Comparison of ENCODE assay signal across 17 cellular contexts in the genomic region with DNA sequence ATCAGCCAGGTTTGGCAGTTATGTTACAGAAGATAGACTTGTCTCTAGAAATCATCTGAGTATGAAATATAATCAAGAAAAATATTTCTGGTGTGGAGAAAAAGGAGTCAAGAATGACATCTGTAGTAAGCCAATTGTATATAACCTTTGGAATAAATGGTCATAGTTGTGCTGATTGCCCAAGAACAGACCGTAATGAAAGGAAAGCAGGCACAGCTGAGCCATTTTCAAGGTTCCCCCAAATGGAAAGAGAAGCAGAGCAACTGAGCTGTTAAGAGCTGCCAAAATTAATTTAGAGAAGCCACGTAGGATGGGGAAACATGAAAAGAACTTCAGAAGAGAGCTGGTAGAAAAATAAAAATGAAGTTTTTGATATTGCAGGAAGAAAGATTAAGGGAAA.
"Had no signal": no experiment of that assay in that cellular context is flagged by ENCODE, and none has a peak within 500 bp of the region (broad histone marks: within the 10 kb centered on the region; RNA-seq: fewer than 3 reads in every experiment).

No MANE protein-coding gene starts in this region.

- H3K36me3 ChIP-seq: lower lobe of right lung had no signal

- H3K27me3 Mint-ChIP-seq: activated CD4-positive, alpha-beta memory T cell treated with anti-CD3 and anti-CD28 coated beads, Interleukin-2, amount 10 ng/mL, durations not matched to agents 7 days and 5 days; activated CD4-positive, alpha-beta T cell treated with anti-CD3 and anti-CD28 coated beads for 36 hours; stimulated activated naive CD8-positive, alpha-beta T cell treated with anti-CD3 and anti-CD28 coated beads, Interleukin-15, amount 100 ng/mL, for 72 hours had no signal

- H3K4me1 ChIP-seq: lower lobe of right lung, psoas muscle had no signal

- H3K27ac Mint-ChIP-seq: activated CD4-positive, alpha-beta memory T cell treated with anti-CD3 and anti-CD28 coated beads, Interleukin-2, amount 10 ng/mL, durations not matched to agents 7 days and 5 days; activated CD4-positive, alpha-beta T cell treated with anti-CD3 and anti-CD28 coated beads for 36 hours; T-helper 2 cell treated with Interferon-gamma antibody and Interleukin-4, amounts not matched to agents 5 μg/mL and 100 μg/mL, for 36 hours had no signal

- H3K36me3 Mint-ChIP-seq: natural killer cell had no signal

- ATAC-seq: activated CD4-positive, alpha-beta T cell treated with anti-CD3 and anti-CD28 coated beads for 36 hours; lower lobe of right lung; natural killer cell; psoas muscle; stimulated activated naive CD8-positive, alpha-beta T cell treated with anti-CD3 and anti-CD28 coated beads, Interleukin-15, amount 100 ng/mL, for 72 hours had no signal

- DNase-seq: activated CD4-positive, alpha-beta memory T cell treated with anti-CD3 and anti-CD28 coated beads, Interleukin-2, amount 10 ng/mL, durations not matched to agents 7 days and 5 days; activated CD4-positive, alpha-beta T cell treated with anti-CD3 and anti-CD28 coated beads for 36 hours; activated T-cell treated with anti-CD3 and anti-CD28 coated beads, Interleukin-2, amount 50 U/mL, for 48 hours; body of pancreas; central memory CD4-positive, alpha-beta T cell; effector memory CD4-positive, alpha-beta T cell; hypothalamus; lower lobe of right lung; natural killer cell; occipital lobe; psoas muscle; stimulated activated CD4-positive, alpha-beta T cell treated with anti-CD3 and anti-CD28 coated beads, Interleukin-2, amount 100 ng/mL, for 48 hours; stimulated activated naive CD8-positive, alpha-beta T cell treated with anti-CD3 and anti-CD28 coated beads, Interleukin-15, amount 100 ng/mL, for 72 hours; SW 1271; testis had no signal

- H3K4me3 ChIP-seq: body of pancreas, lower lobe of right lung, psoas muscle, testis had no signal

- H3K9me3 ChIP-seq: body of pancreas, lower lobe of right lung, psoas muscle, testis had no signal

- H3K27ac ChIP-seq: epithelial cell of prostate, lower lobe of right lung, psoas muscle had no signal

- H3K4me3 Mint-ChIP-seq: activated CD4-positive, alpha-beta memory T cell treated with anti-CD3 and anti-CD28 coated beads, Interleukin-2, amount 10 ng/mL, durations not matched to agents 7 days and 5 days; activated CD4-positive, alpha-beta T cell treated with anti-CD3 and anti-CD28 coated beads for 36 hours; natural killer cell; stimulated activated naive CD8-positive, alpha-beta T cell treated with anti-CD3 and anti-CD28 coated beads, Interleukin-15, amount 100 ng/mL, for 72 hours; T-helper 2 cell treated with Interferon-gamma antibody and Interleukin-4, amounts not matched to agents 5 μg/mL and 100 μg/mL, for 36 hours had no signal

- H3K9me3 Mint-ChIP-seq: activated CD4-positive, alpha-beta memory T cell treated with anti-CD3 and anti-CD28 coated beads, Interleukin-2, amount 10 ng/mL, durations not matched to agents 7 days and 5 days; natural killer cell; stimulated activated naive CD8-positive, alpha-beta T cell treated with anti-CD3 and anti-CD28 coated beads, Interleukin-15, amount 100 ng/mL, for 72 hours; T-helper 2 cell treated with Interferon-gamma antibody and Interleukin-4, amounts not matched to agents 5 μg/mL and 100 μg/mL, for 36 hours had no signal

- H3K27me3 ChIP-seq: body of pancreas, testis had no signal
